In genomic region chr22:19850482-19851109, GRCh38 we compare ENCODE assay signal across 1 cellular context.
TF ChIP-seq lines count a peak whose summit lies in the region.

No MANE protein-coding gene starts in this region.

TF ChIP-seq in A549, 52 proteins besides CTCF, POLR2A, EP300 and RAD21 (continued from another document):
- TF ChIP-seq REST (IDR thresholded peaks at IDR 0.05) (no peak), CEBPB (IDR thresholded peaks at IDR 0.05) (no peak), JUN (IDR thresholded peaks at IDR 0.05) (no peak), EHF (CRISPR knock-in tag; IDR thresholded peaks at IDR 0.05) (no peak), SREBF2 (IDR thresholded peaks at IDR 0.05) (no peak), FOXS1 (CRISPR knock-in tag; IDR thresholded peaks at IDR 0.05) (no peak), USF2 (IDR thresholded peaks at IDR 0.05) (no peak), ZFP36 (IDR thresholded peaks at IDR 0.05; ENCODE audit: borderline replicate concordance, partially characterized antibody) (peak; percentile 19)
